Comparison of ENCODE assay signal across 8 cellular contexts in the genomic region with DNA sequence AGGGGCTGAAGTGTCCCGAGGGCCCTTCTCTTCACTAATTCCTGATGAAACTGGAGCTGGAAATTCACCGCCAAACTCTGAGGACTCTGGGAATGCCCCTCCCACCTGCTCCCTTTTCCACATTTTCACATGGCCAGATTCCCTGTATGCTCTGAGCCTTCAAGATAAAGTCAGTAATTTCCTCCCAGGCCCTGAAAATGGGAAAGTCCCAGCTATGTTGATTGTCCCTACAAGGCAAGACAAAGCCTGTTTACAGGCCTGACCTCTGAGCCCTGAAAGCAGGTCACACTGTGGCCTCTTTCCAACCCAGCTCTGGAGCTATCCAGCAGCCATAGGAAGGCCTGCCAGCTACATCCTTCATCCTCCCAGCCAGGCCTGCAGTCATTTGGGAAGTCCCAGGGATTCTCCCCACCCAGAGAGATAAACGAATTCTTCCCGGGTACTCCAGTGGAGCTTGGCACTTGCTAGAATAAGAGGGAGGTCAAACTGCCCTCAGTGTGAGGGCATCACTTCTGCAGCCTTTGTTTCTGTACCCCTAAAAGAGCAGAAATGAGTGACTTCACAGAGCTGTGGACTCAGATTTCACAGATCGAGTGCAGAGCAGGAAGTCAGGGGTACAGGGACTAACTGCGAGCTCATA. TPM values are rescaled to one million over a fixed set of nuclear protein-coding genes. Genes with fewer than 3 reads are reported as not detected.
A peak's percentile ranks its signal among the peaks of the same experiment; 100 is the strongest.
DNase-seq lines count a peak whose midpoint lies in the region; ATAC-seq and TF ChIP-seq lines count a peak whose summit lies in the region.

No MANE protein-coding gene starts in this region.

- intact Hi-C loops in left lung (cut with DNase I) (no loop called here), spleen (cut with DNase I; ENCODE audit: low total_unique reads) (no loop called here)

- H3K4me1 ChIP-seq in HUES48 (ENCODE audit: control insufficient read depth, insufficient read depth, low read length) (peaks cover 5% of the 10 kb centered on the region; the same call in 1 of the 2 replicates), left lung (peaks cover 15 to 61% of the 10 kb centered on the region in 2 donors), spleen (peaks cover 22 to 73% (median 54%) of the 10 kb centered on the region in 6 donors)

- DNase-seq in coronary artery (ENCODE audit: low spot score) (no peak), left lung (no peak), spleen (no peak), H7 (no peak), DMS 273 treated with DMSO at 0.1 percent for 48 hours (lab: John Stamatoyannopoulos, UW) (no peak)
- no peak for DNase-seq in activated CD4-positive, alpha-beta T cell treated with anti-CD3 and anti-CD28 coated beads for 48 hours

- H3K27ac ChIP-seq in HUES48 (ENCODE audit: low read depth, low read length) (peak overlapping the region; percentile 70), coronary artery (peak overlapping the region; percentile 50 to 56), left lung (peak overlapping the region in 1 of 2 donors; percentile 77), spleen (peak overlapping the region in 7 of 8 donors; percentile 12 to 83 (median 32))

- no peak for TF ChIP-seq POLR2A in spleen (IDR thresholded peaks at IDR 0.05)

- no peak overlapping the region for H3K9ac ChIP-seq in HUES48 (ENCODE audit: low read depth, low read length)

- ATAC-seq in left lung (peak; percentile 76), HG02763 (IDR thresholded peaks at IDR 0.05; ENCODE audit: unreplicated experiment) (no peak)

- no peak for TF ChIP-seq CTCF in coronary artery (IDR thresholded peaks at IDR 0.05)
- TF ChIP-seq CTCF in left lung (IDR thresholded peaks at IDR 0.05): no peak
- no peak for TF ChIP-seq CTCF in spleen (IDR thresholded peaks at IDR 0.05 in 8 of 11, conservative IDR thresholded peaks at IDR 0.05 in 3 of 11)

- WGBS in spleen, 5 donors: 35 to 52% (median 46%) methylated on average over 6 of the region's 6 CpGs

- H3K4me3 ChIP-seq in HUES48 (ENCODE audit: low read depth, low read length) (no peak overlapping the region), coronary artery (no peak overlapping the region), left lung (no peak overlapping the region), spleen (peak overlapping the region in 1 of 8 donors; percentile 12), H7 (ENCODE audit: insufficient read depth, low read depth, low read length) (no peak overlapping the region)

- H3K36me3 ChIP-seq in HUES48 (ENCODE audit: control insufficient read depth, insufficient read depth, low read length) (no peaks in the 10 kb centered on the region), left lung (no peaks in the 10 kb centered on the region), spleen (no peaks in the 10 kb centered on the region), H7 (replicated peaks; ENCODE audit: control insufficient read depth, insufficient read depth, low read length) (no peaks in the 10 kb centered on the region)

- no peaks in the 10 kb centered on the region for H3K9me3 ChIP-seq in HUES48 (ENCODE audit: control insufficient read depth, insufficient read depth, low read length)
- no peaks in the 10 kb centered on the region for H3K9me3 ChIP-seq in left lung
- H3K9me3 ChIP-seq in spleen: peaks cover 0 to 2% (median 0%) of the 10 kb centered on the region in 8 donors

- H3K27me3 ChIP-seq in HUES48 (ENCODE audit: control insufficient read depth, insufficient read depth, low read length) (no peaks in the 10 kb centered on the region), left lung (no peaks in the 10 kb centered on the region), spleen (replicated peaks in 1 of 7) (peaks cover 0 to 1% (median 0%) of the 10 kb centered on the region in 7 donors), H7 (ENCODE audit: control insufficient read depth, insufficient read depth, low read length) (no peaks in the 10 kb centered on the region)

RNA-seq across cellular contexts. Expression of a gene that starts 19.6 kb away (rescaled TPM):
- total RNA-seq in left lung (100 to 1,000 TPM in 1 of 2 donors, 10 to 100 TPM in 1; 50.0 to 444 TPM), spleen (10 to 100 TPM in 3 of 7 donors, 1 to 10 TPM in 4; 4.6 to 70.7 (median 6.1) TPM)
- 10 to 100 TPM; 10.8 to 36.5 (median 21.6) TPM for polyA plus RNA-seq in spleen
- 15.8 and 48.7 TPM in 2 replicates for total RNA-seq in H7 (2014; rRNA removed; shearing (Covaris generic))

RNA-seq across cellular contexts. Expression of a gene that starts 34.5 kb away (rescaled TPM):
- total RNA-seq in left lung (1 to 10 TPM in 1 of 2 donors, under 1 TPM in 1; 0.96 to 3.7 TPM), spleen (not detected)
- not detected for polyA plus RNA-seq in spleen
- total RNA-seq in H7 (2014; rRNA removed; shearing (Covaris generic)): not detected in 2 replicates

RNA-seq across cellular contexts. Expression of a gene that starts 50.0 kb away (rescaled TPM):
- total RNA-seq in left lung: under 1 TPM; 0.32 to 0.42 TPM
- 1 to 10 TPM in 1 of 7 donors, under 1 TPM in 1, not detected in 5; 0.60 to 1.9 TPM for total RNA-seq in spleen
- polyA plus RNA-seq in spleen: under 1 TPM; 0.26 to 0.76 (median 0.29) TPM
- total RNA-seq in H7 (2014; rRNA removed; shearing (Covaris generic)): not detected in 2 replicates
